In genomic region chr1:27655151-27655929, GRCh38 we compare ENCODE assay signal across 10 cellular contexts. TPM values are rescaled to one million over a fixed set of nuclear protein-coding genes. Genes with fewer than 3 reads are reported as not detected.
DNase-seq lines count a peak whose midpoint lies in the region; ATAC-seq and TF ChIP-seq lines count a peak whose summit lies in the region.
"Had no signal": no experiment of that assay in that cellular context is flagged by ENCODE, and none has a peak within 500 bp of the region (broad histone marks: within the 10 kb centered on the region; RNA-seq: fewer than 3 reads in every experiment).

No MANE protein-coding gene starts in this region.

- no peaks in the 10 kb centered on the region for H3K9me3 ChIP-seq in CD4-positive, alpha-beta memory T cell (ENCODE audit: control insufficient read depth in 1 of 2, low read length in 2 of 2)
- H3K9me3 ChIP-seq in IMR-90 (ENCODE audit: control insufficient read depth, insufficient read depth, low read length) = no peaks in the 10 kb centered on the region

- H3K27ac ChIP-seq in CD4-positive, alpha-beta memory T cell (ENCODE audit: low read depth, low read length) = no peak overlapping the region
- no peak overlapping the region for H3K27ac ChIP-seq in IMR-90 (ENCODE audit: insufficient read depth, low read length)
- H3K27ac ChIP-seq: PC-9 had no signal

- peaks cover 16% of the 10 kb centered on the region for H3K9me1 ChIP-seq in IMR-90 (ENCODE audit: insufficient read depth, low read length)

- peak overlapping the region; percentile 45 for H2AFZ ChIP-seq in IMR-90 (replicated peaks; ENCODE audit: low read length, poor library complexity)
- H2AFZ ChIP-seq: PC-9 had no signal

- TF ChIP-seq CTCF in IMR-90 (conservative IDR thresholded peaks at IDR 0.05; ENCODE audit: low read depth, low read length) = no peak
- no peak for TF ChIP-seq CTCF in neural crest cell (conservative IDR thresholded peaks at IDR 0.05)

- no peaks in the 10 kb centered on the region for H4K20me1 ChIP-seq in IMR-90 (ENCODE audit: insufficient read depth, low read length)

- H2BK5ac ChIP-seq in IMR-90 (ENCODE audit: low read depth, low read length, poor library complexity, severe bottlenecking) = no peak overlapping the region

- no peaks in the 10 kb centered on the region for H3K27me3 ChIP-seq in CD4-positive, alpha-beta memory T cell (ENCODE audit: insufficient read depth, low read length)
- H3K27me3 ChIP-seq in IMR-90 (ENCODE audit: control insufficient read depth, insufficient read depth, low read length) = no peaks in the 10 kb centered on the region

- no peak overlapping the region for H3K18ac ChIP-seq in IMR-90 (ENCODE audit: low read depth, low read length)

- H3K4me1 Mint-ChIP-seq in CD4-positive, alpha-beta memory T cell = peaks cover 19 to 29% (median 24%) of the 10 kb centered on the region in 4 donors
- peaks cover 35% of the 10 kb centered on the region for H3K4me1 Mint-ChIP-seq in central memory CD8-positive, alpha-beta T cell
- H3K4me1 Mint-ChIP-seq in neural crest cell = peaks cover 49% of the 10 kb centered on the region

- H3K27me3 Mint-ChIP-seq in CD4-positive, alpha-beta memory T cell = no peaks in the 10 kb centered on the region
- H3K27me3 Mint-ChIP-seq in central memory CD8-positive, alpha-beta T cell = no peaks in the 10 kb centered on the region
- H3K27me3 Mint-ChIP-seq in neural crest cell (ENCODE audit: low read depth) = peaks cover 5% of the 10 kb centered on the region

- CTCF ChIA-PET in CD4-positive, alpha-beta memory T cell (lab: Charles Lee; ENCODE audit: partially characterized antibody) = interaction anchor here (1.6 to 1.7 kb wide), 2 partner anchors 47 to 49 kb away, joined by 4 to 6 read pairs; no protein-coding TSS in a partner anchor
- CTCF ChIA-PET in IMR-90 (lab: Yijun Ruan, JAX) = interaction anchor here (0.6 kb wide), 1 partner anchor 44 kb away, joined by 5 read pairs; no protein-coding TSS in a partner anchor

- H2BK15ac ChIP-seq in IMR-90 (ENCODE audit: low read depth, low read length) = no peak overlapping the region

- BruUV-seq in IMR-90 (replicated peaks; lab: Mats Ljungman, UMichigan) = no TSS peak

- no peaks in the 10 kb centered on the region for H3K79me1 ChIP-seq in IMR-90 (ENCODE audit: low read depth in 1 of 2, low read length in 2 of 2)

- no peak overlapping the region for H3K4me3 ChIP-seq in CD4-positive, alpha-beta memory T cell (ENCODE audit: low read length in 2 of 2)
- H3K4me3 ChIP-seq in IMR-90 (ENCODE audit: insufficient read depth, low read depth, low read length) = no peak overlapping the region
- H3K4me3 ChIP-seq: PC-9 had no signal

- intact Hi-C loops in CD4-positive, alpha-beta memory T cell (cut with micrococcal nuclease) = no loop called here
- intact Hi-C loops in IMR-90 (cut with micrococcal nuclease) = no loop called here

- peak overlapping the region; percentile 22 to 92 (median 75) for H3K27ac Mint-ChIP-seq in CD4-positive, alpha-beta memory T cell
- peak overlapping the region; percentile 53 for H3K27ac Mint-ChIP-seq in central memory CD8-positive, alpha-beta T cell (ENCODE audit: low read depth)
- peak overlapping the region; percentile 48 for H3K27ac Mint-ChIP-seq in neural crest cell (ENCODE audit: unreplicated experiment)

- H4K91ac ChIP-seq in IMR-90 (ENCODE audit: insufficient read depth, low read depth, low read length) = no peak overlapping the region

- no peak for ATAC-seq in IMR-90 (ENCODE audit: low read depth)
- no peak for ATAC-seq in central memory CD8-positive, alpha-beta T cell (replicated peaks; ENCODE audit: extremely low read depth, poor library complexity, severe bottlenecking)
- no peak for ATAC-seq in HG03460 (IDR thresholded peaks at IDR 0.05; ENCODE audit: unreplicated experiment)

- H3K36me3 ChIP-seq in CD4-positive, alpha-beta memory T cell (ENCODE audit: insufficient read depth, low read length) = no peaks in the 10 kb centered on the region
- no peaks in the 10 kb centered on the region for H3K36me3 ChIP-seq in IMR-90 (ENCODE audit: control insufficient read depth, insufficient read depth, low read length)

- H3K36me3 Mint-ChIP-seq in CD4-positive, alpha-beta memory T cell = peaks cover 0 to 5% of the 10 kb centered on the region in 2 donors
- peaks cover 10% of the 10 kb centered on the region for H3K36me3 Mint-ChIP-seq in central memory CD8-positive, alpha-beta T cell (ENCODE audit: insufficient read depth)
- H3K36me3 Mint-ChIP-seq in neural crest cell (ENCODE audit: low read depth) = no peaks in the 10 kb centered on the region

- WGBS in IMR-90 (ENCODE audit: extremely low coverage in 2 of 2, insufficient read length in 1 of 2), 2 experiments = 90% methylated on average over 2 of the region's 11 CpGs; no CpG with 5 or more reads in 1 of the 2 experiments

- no peak overlapping the region; the same call in 1 of the 2 replicates for H2AK5ac ChIP-seq in IMR-90 (ENCODE audit: low read depth, low read length)

- in situ Hi-C loops in IMR-90 (cut with MboI; ENCODE audit: low sequenced_read_pairs) = no loop called here

- peak overlapping the region; percentile 47 for H2AK9ac ChIP-seq in IMR-90 (replicated peaks; ENCODE audit: low read depth, low read length, poor library complexity)

- DNase-seq in CD4-positive, alpha-beta memory T cell = no peak
- DNase-seq in IMR-90 (no peak), neural crest cell (ENCODE audit: low read depth, low spot score) (no peak), HuH-7 (ENCODE audit: low spot score) (no peak), putamen (ENCODE audit: low spot score) (no peak), OCI-M1 (lab: John Stamatoyannopoulos, UW) (no peak)
- DNase-seq in central memory CD8-positive, alpha-beta T cell (ENCODE audit: low spot score in 2 of 2) = no peak
- DNase-seq: activated CD4-positive, alpha-beta T cell treated with anti-CD3 and anti-CD28 coated beads, Interleukin-2, amount 50 U/mL, for 48 hours; PC-9 had no signal

- dilution Hi-C loops in IMR-90 (cut with HindIII; ENCODE audit: low sequenced_read_pairs, unreplicated experiment) = no loop called here

- H4K8ac ChIP-seq in IMR-90 (ENCODE audit: low read depth in 2 of 2, low read length in 2 of 2) = no peak overlapping the region

- peaks cover 22% of the 10 kb centered on the region for H3K4me1 ChIP-seq in CD4-positive, alpha-beta memory T cell (ENCODE audit: insufficient read depth, low read length)
- H3K4me1 ChIP-seq in IMR-90 (ENCODE audit: control insufficient read depth, insufficient read depth, low read length) = peaks cover 16% of the 10 kb centered on the region

- H3K14ac ChIP-seq in IMR-90 (replicated peaks; ENCODE audit: low read depth, low read length) = no peak overlapping the region

- H3K4me2 ChIP-seq in IMR-90 (ENCODE audit: low read depth, low read length) = no peak overlapping the region
- H3K4me2 ChIP-seq: PC-9 had no signal

- no peak overlapping the region for H3K56ac ChIP-seq in IMR-90 (ENCODE audit: extremely low read depth, insufficient read depth, low read length)

- H3K4me3 Mint-ChIP-seq in CD4-positive, alpha-beta memory T cell = peak overlapping the region in 1 of 8 donors; percentile 57
- H3K4me3 Mint-ChIP-seq in central memory CD8-positive, alpha-beta T cell = no peak overlapping the region
- H3K4me3 Mint-ChIP-seq in neural crest cell = peak overlapping the region; percentile 63

- no peaks in the 10 kb centered on the region for H3K9me3 Mint-ChIP-seq in CD4-positive, alpha-beta memory T cell
- H3K9me3 Mint-ChIP-seq in central memory CD8-positive, alpha-beta T cell = no peaks in the 10 kb centered on the region
- H3K9me3 Mint-ChIP-seq in neural crest cell = no peaks in the 10 kb centered on the region

- no peak overlapping the region for H3K9ac ChIP-seq in IMR-90 (ENCODE audit: low read depth, low read length)

- no peak for TF ChIP-seq RAD21 in IMR-90 (IDR thresholded peaks at IDR 0.05; ENCODE audit: low read length)

- H2BK120ac ChIP-seq in IMR-90 (ENCODE audit: low read depth, low read length) = no peak overlapping the region; the same call in 1 of the 2 replicates

- no peak overlapping the region for H4K5ac ChIP-seq in IMR-90 (ENCODE audit: low read depth, low read length)

- no peak overlapping the region for H2BK20ac ChIP-seq in IMR-90 (ENCODE audit: low read depth, low read length)

- POLR2A ChIA-PET in CD4-positive, alpha-beta memory T cell (lab: Charles Lee; ENCODE audit: partially characterized antibody) = no interaction called here
- POLR2A ChIA-PET in IMR-90 (lab: Charles Lee; ENCODE audit: unreplicated experiment) = no interaction called here

- 0 out of 2 replicates have a peak overlapping the region, but pooled peaks have one; percentile 12 for H3K4ac ChIP-seq in IMR-90 (ENCODE audit: low read depth, low read length)

- H3K23ac ChIP-seq in IMR-90 (ENCODE audit: low read depth, low read length) = no peak overlapping the region

- TF ChIP-seq POLR2A in IMR-90 (IDR thresholded peaks at IDR 0.05; ENCODE audit: low read depth, low read length) = no peak

TF ChIP-seq in IMR-90, 13 proteins besides CTCF, POLR2A, EP300 and RAD21 (continues in another document):
- TF ChIP-seq RFX5 (IDR thresholded peaks at IDR 0.05; ENCODE audit: low read depth, low read length) (no peak), CEBPB (IDR thresholded peaks at IDR 0.05; ENCODE audit: low read depth, low read length) (no peak)

RNA-seq across cellular contexts. Expression of gene IFI6, which starts 16.7 kb away (rescaled TPM):
- 10 to 100 TPM; 23.0 to 24.9 TPM for total RNA-seq in CD4-positive, alpha-beta memory T cell
- 100 to 1,000 TPM in 1 of 2 donors, 10 to 100 TPM in 1; 61.6 to 139 TPM for polyA plus RNA-seq in CD4-positive, alpha-beta memory T cell
- total RNA-seq in IMR-90 (2012; rRNA removed) = 6.7 and 7.3 TPM in 2 replicates
- polyA plus RNA-seq in IMR-90 (2012; rRNA removed) = 16.8 and 17.2 TPM in 2 replicates
- 31.2 and 35.3 TPM in 2 replicates for polyA plus RNA-seq in IMR-90 (2012; cell fraction: cytosol; rRNA removed)
- 5.7 and 7.7 TPM in 2 replicates for polyA plus RNA-seq in IMR-90 (2012; cell fraction: nucleus; rRNA removed; ENCODE audit: low replicate concordance)
- 15.2 and 16.6 TPM in 2 replicates for total RNA-seq in neural crest cell

RNA-seq across cellular contexts. Expression of gene FGR, which starts 20.4 kb away (rescaled TPM):
- 1 to 10 TPM; 2.7 to 2.9 TPM for total RNA-seq in CD4-positive, alpha-beta memory T cell
- under 1 TPM; 0.12 to 0.15 TPM for polyA plus RNA-seq in CD4-positive, alpha-beta memory T cell
- total RNA-seq in IMR-90 (2012; rRNA removed) (not detected in 2 replicates), neural crest cell (not detected in 2 replicates)
- not detected in 2 replicates for polyA plus RNA-seq in IMR-90 (2012; rRNA removed)
- polyA plus RNA-seq in IMR-90 (2012; cell fraction: cytosol; rRNA removed) = not detected in 2 replicates
- polyA plus RNA-seq in IMR-90 (2012; cell fraction: nucleus; rRNA removed; ENCODE audit: low replicate concordance) = 0.08 TPM in 1 of 2 replicates, not detected in the other
- total RNA-seq: PC-9 had no signal

RNA-seq across cellular contexts. Expression of gene AHDC1, which starts 51.4 kb away (rescaled TPM):
- 10 to 100 TPM; 18.4 to 19.2 TPM for total RNA-seq in CD4-positive, alpha-beta memory T cell
- 1 to 10 TPM in 1 of 2 donors, under 1 TPM in 1; 0.02 to 1.7 TPM for polyA plus RNA-seq in CD4-positive, alpha-beta memory T cell
- 1.7 and 2.0 TPM in 2 replicates for total RNA-seq in IMR-90 (2012; rRNA removed)
- 11.6 and 16.1 TPM in 2 replicates for polyA plus RNA-seq in IMR-90 (2012; rRNA removed)
- 4.9 and 11.5 TPM in 2 replicates for polyA plus RNA-seq in IMR-90 (2012; cell fraction: cytosol; rRNA removed)
- 25.9 and 46.8 TPM in 2 replicates for polyA plus RNA-seq in IMR-90 (2012; cell fraction: nucleus; rRNA removed; ENCODE audit: low replicate concordance)
- 50.1 and 54.8 TPM in 2 replicates for total RNA-seq in neural crest cell
